8 cellular contexts compared by ENCODE assay signal in the genomic region with DNA sequence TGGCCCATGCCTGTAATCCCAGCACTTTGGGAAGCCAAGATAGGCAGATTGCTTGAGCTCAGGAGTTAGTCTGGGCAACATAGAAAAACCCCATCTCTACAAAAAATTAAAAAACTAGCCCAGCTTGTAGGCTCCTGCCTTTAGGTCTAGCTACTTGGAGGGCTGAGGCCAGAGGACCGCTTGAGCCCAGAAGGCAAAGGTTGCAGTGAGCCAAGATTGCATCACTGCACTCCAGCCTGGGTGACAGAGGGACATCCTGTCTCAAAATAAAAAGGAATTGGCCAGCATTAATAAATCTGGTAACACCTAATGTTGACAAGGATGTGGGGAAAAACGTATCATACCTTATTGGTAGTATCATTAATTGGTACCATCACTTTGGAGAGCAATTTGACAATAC.
"Had no signal": no experiment of that assay in that cellular context is flagged by ENCODE, and none has a peak within 500 bp of the region (broad histone marks: within the 10 kb centered on the region; RNA-seq: fewer than 3 reads in every experiment).

No MANE protein-coding gene starts in this region.

- FAIRE-seq: H1, H54, HTR-8/SVneo had no signal

- H3K4me2 ChIP-seq: GM23338, KMS-11 had no signal

- H3K4me3 ChIP-seq: GM23338 had no signal

- H3K27ac ChIP-seq: KMS-11 had no signal

- H3K9ac ChIP-seq: KMS-11 had no signal

- H2AFZ ChIP-seq: GM23338 had no signal

- DNase-seq: H9, HCEC 1CT, KBM-7 had no signal

- ATAC-seq: GM23338 had no signal
